In genomic region chr9:128159073-128159783, GRCh38 we compare ENCODE assay signal across 8 cellular contexts. TPM values are rescaled to one million over a fixed set of nuclear protein-coding genes. Genes with fewer than 3 reads are reported as not detected.
DNase-seq lines count a peak whose midpoint lies in the region; ATAC-seq and TF ChIP-seq lines count a peak whose summit lies in the region.

No MANE protein-coding gene starts in this region.

- TF ChIP-seq CTCF in fibroblast of the aortic adventitia (IDR thresholded peaks at IDR 0.05; ENCODE audit: insufficient read depth, low read length) (no peak), prostate gland (IDR thresholded peaks at IDR 0.05) (no peak)

- no peaks in the 10 kb centered on the region for H3K27me3 ChIP-seq in prostate gland (replicated peaks; ENCODE audit: insufficient read depth)

- no peaks in the 10 kb centered on the region for H3K4me1 ChIP-seq in prostate gland (replicated peaks)

- intact Hi-C loops in prostate gland (cut with DNase I), result no loop called here

- ATAC-seq in GM18502 (IDR thresholded peaks at IDR 0.05; ENCODE audit: poor library complexity, unreplicated experiment) (peak; percentile 31), HG03354 (IDR thresholded peaks at IDR 0.05; ENCODE audit: poor library complexity, severe bottlenecking, unreplicated experiment) (no peak), HG03139 (IDR thresholded peaks at IDR 0.05; ENCODE audit: unreplicated experiment) (no peak)

- no peaks in the 10 kb centered on the region for H3K9me3 ChIP-seq in prostate gland

- TF ChIP-seq POLR2A in prostate gland (IDR thresholded peaks at IDR 0.05), result no peak

- peaks cover 0 to 6% of the 10 kb centered on the region in 2 donors for H3K36me3 ChIP-seq in prostate gland

- H3K4me3 ChIP-seq in fibroblast of the aortic adventitia (ENCODE audit: low read depth, low read length) (peak overlapping the region; percentile 64), prostate gland (peak overlapping the region; percentile 54 to 68)

- H3K27ac ChIP-seq in prostate gland, result peak overlapping the region; percentile 73

- WGBS in prostate gland, result 53% methylated on average over 19 of the region's 19 CpGs

- DNase-seq in NCI-H1694 treated with DMSO at 0.1 percent for 48 hours (lab: John Stamatoyannopoulos, UW) (peak; percentile 8), activated T-cell treated with anti-CD3 and anti-CD28 coated beads for 4 hours (peak; percentile 6), fibroblast of the aortic adventitia (ENCODE audit: low read depth) (no peak), prostate gland (ENCODE audit: low spot score) (no peak), pons (ENCODE audit: low spot score) (no peak)

RNA-seq across cellular contexts. Expression of gene BBLN, which starts 0.8 kb away (rescaled TPM):
- total RNA-seq in fibroblast of the aortic adventitia (ENCODE audit: low replicate concordance) (37.4 and 63.4 TPM in 2 replicates), prostate gland (100 to 1,000 TPM; 333 to 437 TPM)

RNA-seq across cellular contexts. Expression of gene LCN2, which starts 10.0 kb away (rescaled TPM):
- not detected in 2 replicates for total RNA-seq in fibroblast of the aortic adventitia (ENCODE audit: low replicate concordance)
- 10 to 100 TPM; 30.5 to 43.7 TPM for total RNA-seq in prostate gland

RNA-seq across cellular contexts. Expression of gene PTGES2, which starts 31.7 kb away (rescaled TPM):
- 33.9 and 40.8 TPM in 2 replicates for total RNA-seq in fibroblast of the aortic adventitia (ENCODE audit: low replicate concordance)
- 10 to 100 TPM; 89.4 to 96.1 TPM for total RNA-seq in prostate gland

RNA-seq across cellular contexts. Expression of gene CIZ1, which starts 32.1 kb away (rescaled TPM):
- total RNA-seq in fibroblast of the aortic adventitia (ENCODE audit: low replicate concordance) (47.8 and 49.6 TPM in 2 replicates), prostate gland (10 to 100 TPM; 55.2 to 94.0 TPM)

RNA-seq across cellular contexts. Expression of gene DNM1, which starts 44.0 kb away (rescaled TPM):
- total RNA-seq in fibroblast of the aortic adventitia (ENCODE audit: low replicate concordance), result 28.0 and 57.4 TPM in 2 replicates
- 1 to 10 TPM; 2.0 to 7.7 TPM for total RNA-seq in prostate gland

Comparison
In these comparisons a context has a peak if more than half of its experiments do, and no peak if none do; other contexts are left out.
1. DNase-seq: peak in NCI-H1694 treated with DMSO at 0.1 percent for 48 hours (single experiment) and activated T-cell treated with anti-CD3 and anti-CD28 coated beads for 4 hours (single experiment); none in fibroblast of the aortic adventitia (single experiment), prostate gland (single experiment) and pons (single experiment).
2. RNA of gene LCN2, which starts 10.0 kb away (total RNA-seq): 30.5 to 43.7 TPM in prostate gland; not detected in fibroblast of the aortic adventitia; every median in the first group is over 10 times any median in the second.